ENCODE assay signal across 21 cellular contexts in genomic region chr6:43855247-43855646, GRCh38.
A peak's percentile ranks its signal among the peaks of the same experiment; 100 is the strongest.
DNase-seq lines count a peak whose midpoint lies in the region; ATAC-seq and TF ChIP-seq lines count a peak whose summit lies in the region.
"Had no signal": no experiment of that assay in that cellular context is flagged by ENCODE, and none has a peak within 500 bp of the region (broad histone marks: within the 10 kb centered on the region; RNA-seq: fewer than 3 reads in every experiment).

No MANE protein-coding gene starts in this region.

- DNase-seq in GM12865 (ENCODE audit: low read depth) = peak; percentile 6
- peak; percentile 6 for DNase-seq in NOMO-1 treated with dmso at 0.1 percent for 144 hours (lab: John Stamatoyannopoulos, UW; ENCODE audit: unreplicated experiment)
- DNase-seq in neuronal stem cell (ENCODE audit: low spot score) = no peak
- DNase-seq in activated CD8-positive, alpha-beta memory T cell treated with anti-CD3 and anti-CD28 coated beads, Interleukin-2, amount 50 U/mL, for 48 hours = no peak
- DNase-seq in NCI-H2196 treated with DMSO at 0.1 percent for 48 hours (lab: John Stamatoyannopoulos, UW; ENCODE audit: unreplicated experiment) = no peak
- DNase-seq in stimulated activated effector memory CD8-positive, alpha-beta T cell treated with anti-CD3 and anti-CD28 coated beads, Interleukin-12 subunit alpha, Interleukin-12 subunit beta, amount 100 ng/mL, for 72 hours (ENCODE audit: low spot score in 2 of 2) = no peak
- DNase-seq: ACHN; activated CD4-positive, alpha-beta T cell treated with anti-CD3 and anti-CD28 coated beads for 4 hours; activated naive CD8-positive, alpha-beta T cell treated with anti-CD3 and anti-CD28 coated beads, Interleukin-2, amount 50 U/mL, for 24 hours; activated T-cell treated with anti-CD3 and anti-CD28 coated beads, Interleukin-2, amount 50 U/mL, for 1 hour; BE2C; GDM1; lower lobe of right lung; naive thymus-derived CD8-positive, alpha-beta T cell; NCI-H1105 treated with DMSO at 0.1 percent for 48 hours; NCI-H2029 treated with DMSO at 0.1 percent for 48 hours; NCI-H345; tibial artery had no signal

- H3K14ac ChIP-seq in neuronal stem cell (ENCODE audit: low read length) = no peak overlapping the region

- TF ChIP-seq CTCF in GM12865 (IDR thresholded peaks at IDR 0.05; ENCODE audit: insufficient read depth, low read depth, low read length, missing control alignments) = no peak

- peaks cover 3 to 28% of the 10 kb centered on the region in 2 donors for H3K4me1 ChIP-seq in neuronal stem cell (ENCODE audit: control insufficient read depth in 2 of 2, insufficient read depth in 1 of 2, low read depth in 1 of 2, low read length in 2 of 2)
- H3K4me1 ChIP-seq: lower lobe of right lung had no signal

- H2BK12ac ChIP-seq in neuronal stem cell (ENCODE audit: low read length) = peak overlapping the region; percentile 42

- peak overlapping the region; percentile 18 for H2BK15ac ChIP-seq in neuronal stem cell (ENCODE audit: low read length)

- H3K4me3 ChIP-seq in GM12865 (ENCODE audit: low read depth, low read length) = no peak overlapping the region
- H3K4me3 ChIP-seq in neuronal stem cell (ENCODE audit: low read length in 2 of 2) = no peak overlapping the region
- H3K4me3 ChIP-seq: HAP-1, lower lobe of right lung, tibial artery had no signal

- H2BK5ac ChIP-seq in neuronal stem cell (ENCODE audit: low read length) = no peak overlapping the region

- H3K9ac ChIP-seq in neuronal stem cell (ENCODE audit: low read depth, low read length, poor library complexity) = no peak overlapping the region

- peak; percentile 40 for ATAC-seq in HG02642 (IDR thresholded peaks at IDR 0.05; ENCODE audit: poor library complexity, unreplicated experiment)
- no peak for ATAC-seq in stimulated activated effector memory CD8-positive, alpha-beta T cell treated with anti-CD3 and anti-CD28 coated beads, Interleukin-12 subunit alpha, Interleukin-12 subunit beta, amount 100 ng/mL, for 72 hours
- ATAC-seq: activated naive CD8-positive, alpha-beta T cell treated with anti-CD3 and anti-CD28 coated beads, Interleukin-2, amount 50 U/mL, for 24 hours; naive thymus-derived CD8-positive, alpha-beta T cell; Right ventricle myocardium inferior had no signal

- no peak overlapping the region for H2BK120ac ChIP-seq in neuronal stem cell (ENCODE audit: low read depth, low read length)

- H3K79me1 ChIP-seq in neuronal stem cell (ENCODE audit: low read depth, low read length) = no peaks in the 10 kb centered on the region

- H3K18ac ChIP-seq in neuronal stem cell (ENCODE audit: low read length) = peak overlapping the region; percentile 5

- H3K27ac Mint-ChIP-seq in stimulated activated effector memory CD8-positive, alpha-beta T cell treated with anti-CD3 and anti-CD28 coated beads, Interleukin-12 subunit alpha, Interleukin-12 subunit beta, amount 100 ng/mL, for 72 hours = no peak overlapping the region
- H3K27ac Mint-ChIP-seq: activated naive CD8-positive, alpha-beta T cell treated with anti-CD3 and anti-CD28 coated beads, Interleukin-2, amount 50 U/mL, for 24 hours; naive thymus-derived CD8-positive, alpha-beta T cell had no signal

- H3K23ac ChIP-seq in neuronal stem cell (ENCODE audit: low read depth, low read length, poor library complexity) = no peak overlapping the region

- no peak overlapping the region for H3K4ac ChIP-seq in neuronal stem cell (ENCODE audit: low read length)

- peak overlapping the region; percentile 29 for H2AK5ac ChIP-seq in neuronal stem cell (ENCODE audit: low read depth, low read length)

- WGBS in neuronal stem cell (ENCODE audit: extremely low coverage in 2 of 2, insufficient read length in 2 of 2, insufficient replicate concordance in 1 of 2), 2 donors = no CpG with 5 or more reads among the region's 6 CpGs

- no peak overlapping the region for H4K91ac ChIP-seq in neuronal stem cell (ENCODE audit: low read depth, low read length, poor library complexity)

- H3K4me3 Mint-ChIP-seq in stimulated activated effector memory CD8-positive, alpha-beta T cell treated with anti-CD3 and anti-CD28 coated beads, Interleukin-12 subunit alpha, Interleukin-12 subunit beta, amount 100 ng/mL, for 72 hours = no peak overlapping the region
- H3K4me3 Mint-ChIP-seq: activated naive CD8-positive, alpha-beta T cell treated with anti-CD3 and anti-CD28 coated beads, Interleukin-2, amount 50 U/mL, for 24 hours; naive thymus-derived CD8-positive, alpha-beta T cell had no signal

- H3K9me3 ChIP-seq in neuronal stem cell (replicated peaks in 1 of 2; ENCODE audit: control insufficient read depth in 2 of 2, insufficient read depth in 1 of 2, low read depth in 1 of 2, low read length in 2 of 2) = no peaks in the 10 kb centered on the region
- H3K9me3 ChIP-seq: BE2C, HAP-1, lower lobe of right lung, tibial artery had no signal

- no peaks in the 10 kb centered on the region for H3K36me3 Mint-ChIP-seq in stimulated activated effector memory CD8-positive, alpha-beta T cell treated with anti-CD3 and anti-CD28 coated beads, Interleukin-12 subunit alpha, Interleukin-12 subunit beta, amount 100 ng/mL, for 72 hours
- H3K36me3 Mint-ChIP-seq: naive thymus-derived CD8-positive, alpha-beta T cell had no signal

- H3K4me1 Mint-ChIP-seq in stimulated activated effector memory CD8-positive, alpha-beta T cell treated with anti-CD3 and anti-CD28 coated beads, Interleukin-12 subunit alpha, Interleukin-12 subunit beta, amount 100 ng/mL, for 72 hours = no peaks in the 10 kb centered on the region
- H3K4me1 Mint-ChIP-seq: activated naive CD8-positive, alpha-beta T cell treated with anti-CD3 and anti-CD28 coated beads, Interleukin-2, amount 50 U/mL, for 24 hours; naive thymus-derived CD8-positive, alpha-beta T cell had no signal

- H3K36me3 ChIP-seq in neuronal stem cell (replicated peaks in 1 of 2; ENCODE audit: control insufficient read depth in 2 of 2, insufficient read depth in 2 of 2, low read length in 2 of 2) = no peaks in the 10 kb centered on the region
- H3K36me3 ChIP-seq: BE2C, HAP-1, lower lobe of right lung, tibial artery had no signal

- peaks cover 0 to 38% (median 0%) of the 10 kb centered on the region in 3 experiments for H3K27me3 ChIP-seq in neuronal stem cell (ENCODE audit: control insufficient read depth in 3 of 3, insufficient read depth in 3 of 3, low read depth in 1 of 3, low read length in 3 of 3)
- H3K27me3 ChIP-seq: BE2C had no signal

- no peaks in the 10 kb centered on the region for H3K9me3 Mint-ChIP-seq in stimulated activated effector memory CD8-positive, alpha-beta T cell treated with anti-CD3 and anti-CD28 coated beads, Interleukin-12 subunit alpha, Interleukin-12 subunit beta, amount 100 ng/mL, for 72 hours
- H3K9me3 Mint-ChIP-seq: activated naive CD8-positive, alpha-beta T cell treated with anti-CD3 and anti-CD28 coated beads, Interleukin-2, amount 50 U/mL, for 24 hours; naive thymus-derived CD8-positive, alpha-beta T cell had no signal

- no peak overlapping the region for H4K8ac ChIP-seq in neuronal stem cell (ENCODE audit: low read depth, low read length)

- H3K27ac ChIP-seq in neuronal stem cell (replicated peaks; ENCODE audit: low read length) = no peak overlapping the region
- H3K27ac ChIP-seq: lower lobe of right lung, tibial artery had no signal

- H3K4me2 ChIP-seq in neuronal stem cell (ENCODE audit: insufficient read depth, low read length, poor library complexity, severe bottlenecking) = no peak overlapping the region

- no peak overlapping the region for H2AFZ ChIP-seq in neuronal stem cell (ENCODE audit: low read length)

Comparison
In these comparisons a context has a peak if more than half of its experiments do, and no peak if none do; other contexts are left out.
1. DNase-seq: peak in GM12865 (single experiment) and NOMO-1 treated with dmso at 0.1 percent for 144 hours (single experiment); none in neuronal stem cell (single experiment), activated CD8-positive, alpha-beta memory T cell treated with anti-CD3 and anti-CD28 coated beads, Interleukin-2, amount 50 U/mL, for 48 hours (single experiment), NCI-H2196 treated with DMSO at 0.1 percent for 48 hours (single experiment) and stimulated activated effector memory CD8-positive, alpha-beta T cell treated with anti-CD3 and anti-CD28 coated beads, Interleukin-12 subunit alpha, Interleukin-12 subunit beta, amount 100 ng/mL, for 72 hours (0 of 2).